In genomic region chr16:68448360-68448970, GRCh38 we compare ENCODE assay signal across 8 cellular contexts. TPM values are rescaled to one million over a fixed set of nuclear protein-coding genes. Genes with fewer than 3 reads are reported as not detected.
DNase-seq lines count a peak whose midpoint lies in the region; ATAC-seq and TF ChIP-seq lines count a peak whose summit lies in the region.

Gene SMPD3, minus strand, starts transcription at chr16:68448508. Its CDS starts 76,327 bp downstream, at chr16:68372181.

- peak; percentile 99 for DNase-seq in GM12865 (ENCODE audit: low read depth)
- peak; percentile 99 for DNase-seq in NCI-H146 (lab: John Stamatoyannopoulos, UW)
- DNase-seq in amniotic stem cell (lab: John Stamatoyannopoulos, UW): peak; percentile 99
- DNase-seq in left cardiac atrium: peak; percentile 99
- DNase-seq in trophoblast cell: peak; percentile 97 to 99
- DNase-seq in tibial artery: peak; percentile 92 to 94

- H3K4me2 ChIP-seq in trophoblast cell (ENCODE audit: low read length): peak within 1 kb of the TSS; percentile 71

- no peaks in the 10 kb centered on the region for H3K36me3 Mint-ChIP-seq in T-helper 1 cell treated with Interleukin-12 subunit alpha and Interleukin-12 subunit beta and Interleukin-4 antibody, amounts not matched to agents 30 μg/mL and 1 μg/mL, for 36 hours (ENCODE audit: low read depth)

- H2AK5ac ChIP-seq in trophoblast cell (ENCODE audit: low read length): no peak within 1 kb of the TSS

- H3K9ac ChIP-seq in trophoblast cell (ENCODE audit: low read length): no peak within 1 kb of the TSS

- no peak within 1 kb of the TSS for H3K4ac ChIP-seq in trophoblast cell (ENCODE audit: low read depth, low read length)

- H3K4me1 ChIP-seq in trophoblast cell (ENCODE audit: control insufficient read depth in 1 of 2, insufficient read depth in 2 of 2, low read length in 2 of 2) (peaks cover 9 to 13% of the 10 kb centered on the region in 2 experiments), tibial artery (peaks cover 0 to 26% (median 18%) of the 10 kb centered on the region in 4 donors)

- TF ChIP-seq CTCF in GM12865 (IDR thresholded peaks at IDR 0.05; ENCODE audit: insufficient read depth, low read depth, low read length, missing control alignments) (no peak), tibial artery (IDR thresholded peaks at IDR 0.05) (no peak)

- H3K36me3 ChIP-seq in trophoblast cell (ENCODE audit: control insufficient read depth in 1 of 2, insufficient read depth in 2 of 2, low read length in 2 of 2) (no peaks in the 10 kb centered on the region), tibial artery (no peaks in the 10 kb centered on the region)

- H2BK5ac ChIP-seq in trophoblast cell (ENCODE audit: low read depth, low read length, poor library complexity): no peak within 1 kb of the TSS

- no peak within 1 kb of the TSS for H4K91ac ChIP-seq in trophoblast cell (ENCODE audit: low read depth, low read length)

- no peak within 1 kb of the TSS for H3K14ac ChIP-seq in trophoblast cell (ENCODE audit: low read length)

- no peak within 1 kb of the TSS for H3K18ac ChIP-seq in trophoblast cell (ENCODE audit: low read length)

- peak within 1 kb of the TSS; percentile 91 for H2AFZ ChIP-seq in trophoblast cell (ENCODE audit: insufficient read depth, low read length, poor library complexity)

- H4K12ac ChIP-seq in trophoblast cell (ENCODE audit: low read depth, low read length): no peak within 1 kb of the TSS

- H3K9me3 ChIP-seq in trophoblast cell (ENCODE audit: insufficient read depth, low read depth, low read length) (peaks cover 5% of the 10 kb centered on the region), tibial artery (no peaks in the 10 kb centered on the region)

- H3K27me3 ChIP-seq in trophoblast cell (ENCODE audit: insufficient read depth, low read length) (peaks cover 15% of the 10 kb centered on the region), tibial artery (peaks cover 4 to 53% of the 10 kb centered on the region in 2 donors)

- no peaks in the 10 kb centered on the region for H3K79me2 ChIP-seq in trophoblast cell (ENCODE audit: control insufficient read depth, insufficient read depth, low read length, poor library complexity)

- H3K4me1 Mint-ChIP-seq in T-helper 1 cell treated with Interleukin-12 subunit alpha and Interleukin-12 subunit beta and Interleukin-4 antibody, amounts not matched to agents 30 μg/mL and 1 μg/mL, for 36 hours (ENCODE audit: low read depth): peaks cover 8% of the 10 kb centered on the region

- no peak within 1 kb of the TSS for H3K27ac Mint-ChIP-seq in T-helper 1 cell treated with Interleukin-12 subunit alpha and Interleukin-12 subunit beta and Interleukin-4 antibody, amounts not matched to agents 30 μg/mL and 1 μg/mL, for 36 hours

- intact Hi-C loops in left cardiac atrium (cut with DNase I) (no loop called here), tibial artery (cut with DNase I; ENCODE audit: low total_unique reads) (no loop called here)

- H3K4me3 ChIP-seq in GM12865 (ENCODE audit: low read depth, low read length) (peak within 1 kb of the TSS; percentile 44), trophoblast cell (ENCODE audit: low read depth, low read length) (peak within 1 kb of the TSS; percentile 68), tibial artery (peak within 1 kb of the TSS; percentile 42 to 54)

- ATAC-seq in HG02840 (IDR thresholded peaks at IDR 0.05; ENCODE audit: low FRiP score, unreplicated experiment) (peak; percentile 90), left cardiac atrium (peak; percentile 99)

- no peak within 1 kb of the TSS for H2BK120ac ChIP-seq in trophoblast cell (ENCODE audit: insufficient read depth, low read length, poor library complexity)

- H3K27ac ChIP-seq in trophoblast cell (ENCODE audit: low read depth, low read length) (no peak within 1 kb of the TSS), tibial artery (no peak within 1 kb of the TSS)

- H3K4me3 Mint-ChIP-seq in T-helper 1 cell treated with Interleukin-12 subunit alpha and Interleukin-12 subunit beta and Interleukin-4 antibody, amounts not matched to agents 30 μg/mL and 1 μg/mL, for 36 hours: peak within 1 kb of the TSS; percentile 70

- H3K23ac ChIP-seq in trophoblast cell (ENCODE audit: low read length): no peak within 1 kb of the TSS

- peak within 1 kb of the TSS; percentile 62 for H4K8ac ChIP-seq in trophoblast cell (ENCODE audit: low read depth, low read length)

- H3K79me1 ChIP-seq in trophoblast cell (ENCODE audit: low read length): no peaks in the 10 kb centered on the region

- H2BK12ac ChIP-seq in trophoblast cell (ENCODE audit: low read length): no peak within 1 kb of the TSS

- WGBS in trophoblast cell (ENCODE audit: extremely low coverage, insufficient coverage, insufficient read length): no CpG with 5 or more reads among the region's 59 CpGs

- peaks cover 53% of the 10 kb centered on the region for H3K27me3 Mint-ChIP-seq in T-helper 1 cell treated with Interleukin-12 subunit alpha and Interleukin-12 subunit beta and Interleukin-4 antibody, amounts not matched to agents 30 μg/mL and 1 μg/mL, for 36 hours (ENCODE audit: low read depth)

- H3K9me3 Mint-ChIP-seq in T-helper 1 cell treated with Interleukin-12 subunit alpha and Interleukin-12 subunit beta and Interleukin-4 antibody, amounts not matched to agents 30 μg/mL and 1 μg/mL, for 36 hours: no peaks in the 10 kb centered on the region

RNA-seq across cellular contexts. Expression of gene SMPD3, which starts in this region (rescaled TPM):
- 1 to 10 TPM; 1.3 to 2.2 TPM for total RNA-seq in left cardiac atrium
- 3.6 and 3.9 TPM in 2 replicates for polyA plus RNA-seq in trophoblast cell (2013)
